Comparison of ENCODE assay signal across 9 cellular contexts in the genomic region with DNA sequence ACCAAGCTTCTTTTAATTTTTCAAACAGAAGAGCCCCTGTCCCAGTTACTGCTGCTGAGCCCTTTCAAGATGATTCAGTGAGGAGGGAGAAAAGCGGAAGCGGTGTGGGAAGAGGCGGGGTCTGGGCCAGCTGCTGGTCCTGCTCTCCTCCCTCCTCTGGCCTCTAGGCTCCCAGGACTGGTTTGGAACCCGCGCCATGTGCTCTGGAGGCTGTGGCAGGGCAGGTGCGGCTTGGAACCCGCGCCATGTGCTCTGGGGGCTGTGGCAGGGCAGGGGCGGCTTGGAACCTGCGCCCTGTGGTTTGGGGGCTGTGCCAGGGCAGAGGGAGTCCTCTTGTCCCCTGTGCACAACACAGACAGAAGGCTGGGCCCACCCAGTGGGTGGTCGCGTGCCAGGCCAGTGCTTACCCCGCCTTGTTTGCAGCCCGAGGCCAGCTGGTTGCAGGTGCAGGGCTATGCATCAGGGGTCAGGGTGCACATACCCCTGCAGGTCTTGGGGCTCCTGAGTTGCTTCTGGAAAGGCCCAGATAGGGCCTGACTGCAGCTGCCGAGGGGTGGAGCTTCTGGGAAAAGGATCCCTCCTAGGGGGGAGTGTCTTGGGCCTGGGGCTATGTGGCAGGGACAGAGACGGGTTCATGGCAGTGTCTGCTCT. TPM values are rescaled to one million over a fixed set of nuclear protein-coding genes. Genes with fewer than 3 reads are reported as not detected.
DNase-seq lines count a peak whose midpoint lies in the region; ATAC-seq and TF ChIP-seq lines count a peak whose summit lies in the region.
"Had no signal": no experiment of that assay in that cellular context is flagged by ENCODE, and none has a peak within 500 bp of the region (broad histone marks: within the 10 kb centered on the region; RNA-seq: fewer than 3 reads in every experiment).

No MANE protein-coding gene starts in this region.

- no peak overlapping the region for H3K4me3 ChIP-seq in SJCRH30
- H3K4me3 ChIP-seq in esophagus squamous epithelium = peak overlapping the region in 2 of 4 donors; percentile 11 to 28
- H3K4me3 ChIP-seq in breast epithelium = no peak overlapping the region

- TF ChIP-seq POLR2A in esophagus squamous epithelium (IDR thresholded peaks at IDR 0.05) = no peak
- no peak for TF ChIP-seq POLR2A in breast epithelium (IDR thresholded peaks at IDR 0.05)

- no peaks in the 10 kb centered on the region for H3K9me3 Mint-ChIP-seq in CD4-positive, alpha-beta T cell

- no peak for ATAC-seq in CD4-positive, alpha-beta T cell (ENCODE audit: poor library complexity)
- peak; percentile 57 for ATAC-seq in GM21529 (IDR thresholded peaks at IDR 0.05; ENCODE audit: unreplicated experiment)
- no peak for ATAC-seq in GM21528 (IDR thresholded peaks at IDR 0.05; ENCODE audit: low FRiP score, unreplicated experiment)

- H3K4me1 Mint-ChIP-seq in CD4-positive, alpha-beta T cell (ENCODE audit: low read depth) = peaks cover 25% of the 10 kb centered on the region

- TF ChIP-seq CTCF in CD4-positive, alpha-beta T cell (IDR thresholded peaks at IDR 0.05) = no peak
- TF ChIP-seq CTCF in esophagus squamous epithelium (IDR thresholded peaks at IDR 0.05) (no peak), breast epithelium (IDR thresholded peaks at IDR 0.05) (no peak)

- no peak overlapping the region for H3K27ac Mint-ChIP-seq in CD4-positive, alpha-beta T cell

- no peaks in the 10 kb centered on the region for H3K27me3 ChIP-seq in CD4-positive, alpha-beta T cell (ENCODE audit: control insufficient read depth, insufficient read depth, low read length)
- H3K27me3 ChIP-seq in SJCRH30 = no peaks in the 10 kb centered on the region
- peaks cover 0 to 2% (median 0%) of the 10 kb centered on the region in 4 donors for H3K27me3 ChIP-seq in esophagus squamous epithelium
- H3K27me3 ChIP-seq in breast epithelium = no peaks in the 10 kb centered on the region

- H3K4me1 ChIP-seq in SJCRH30 (peaks cover 5% of the 10 kb centered on the region), esophagus squamous epithelium (peaks cover 4 to 39% (median 20%) of the 10 kb centered on the region in 3 donors), breast epithelium (no peaks in the 10 kb centered on the region)

- H3K27ac ChIP-seq in CD4-positive, alpha-beta T cell (ENCODE audit: low read depth, low read length) = no peak overlapping the region
- H3K27ac ChIP-seq in SJCRH30 (peak overlapping the region; percentile 30; the same call in 1 of the 2 replicates), esophagus squamous epithelium (peak overlapping the region; percentile 54 to 75 (median 74)), breast epithelium (no peak overlapping the region)

- peak overlapping the region; percentile 73 for H3K4me3 Mint-ChIP-seq in CD4-positive, alpha-beta T cell

- POLR2A ChIA-PET in CD4-positive, alpha-beta T cell (lab: Charles Lee) = no interaction called here

- DNase-seq in CD4-positive, alpha-beta T cell = peak in 3 of 10 experiments; percentile 6 to 10 (median 7)
- peak; percentile 66 to 76 for DNase-seq in SJCRH30
- DNase-seq in esophagus squamous epithelium (lab: John Stamatoyannopoulos, UW) = no peak
- DNase-seq in breast epithelium (ENCODE audit: low spot score in 2 of 2) = no peak
- DNase-seq in DMS 273 (lab: John Stamatoyannopoulos, UW; ENCODE audit: unreplicated experiment) = no peak
- DNase-seq in NCI-H526 (lab: John Stamatoyannopoulos, UW) = no peak
- DNase-seq: NCI-H1092 had no signal

- 78% methylated on average over 3 of the region's 16 CpGs; no CpG with 5 or more reads in 1 of the 2 donors for WGBS in esophagus squamous epithelium, 2 donors

- H3K36me3 ChIP-seq in SJCRH30 = no peaks in the 10 kb centered on the region
- H3K36me3 ChIP-seq in esophagus squamous epithelium = no peaks in the 10 kb centered on the region
- H3K36me3 ChIP-seq in breast epithelium = no peaks in the 10 kb centered on the region

- CTCF ChIA-PET in CD4-positive, alpha-beta T cell (lab: Charles Lee) = no interaction called here

- H3K36me3 Mint-ChIP-seq in CD4-positive, alpha-beta T cell (ENCODE audit: low read depth) = no peaks in the 10 kb centered on the region

- no peaks in the 10 kb centered on the region for H3K27me3 Mint-ChIP-seq in CD4-positive, alpha-beta T cell

- H3K9me3 ChIP-seq in CD4-positive, alpha-beta T cell (ENCODE audit: control insufficient read depth, low read length) = no peaks in the 10 kb centered on the region
- H3K9me3 ChIP-seq in SJCRH30 (replicated peaks) = no peaks in the 10 kb centered on the region
- no peaks in the 10 kb centered on the region for H3K9me3 ChIP-seq in esophagus squamous epithelium
- no peaks in the 10 kb centered on the region for H3K9me3 ChIP-seq in breast epithelium

- intact Hi-C loops in CD4-positive, alpha-beta T cell (cut with DNase I, micrococcal nuclease) = no loop called here
- intact Hi-C loops in esophagus squamous epithelium (cut with DNase I) = loop anchor here (10.0 kb wide), 2 partner anchors 149 to 469 kb away; no protein-coding TSS in a partner anchor
- intact Hi-C loops in breast epithelium (cut with DNase I; ENCODE audit: low total_unique reads) = no loop called here

RNA-seq across cellular contexts. Expression of a gene that starts 12.2 kb away (rescaled TPM):
- total RNA-seq in CD4-positive, alpha-beta T cell = under 1 TPM in 1 of 2 experiments, not detected in 1; 0.80 TPM
- 0.46 TPM in 1 of 2 replicates, not detected in the other for total RNA-seq in SJCRH30 (2014; rRNA removed; shearing (Covaris generic))
- total RNA-seq in esophagus squamous epithelium (not detected), breast epithelium (1 to 10 TPM in 1 of 3 donors, not detected in 2; 1.3 TPM)

Comparison
In these comparisons a context has a peak if more than half of its experiments do, and no peak if none do; other contexts are left out.
1. DNase-seq: peak in SJCRH30 (2 of 2); none in esophagus squamous epithelium (single experiment), breast epithelium (0 of 2), DMS 273 (single experiment) and NCI-H526 (0 of 2).
2. H3K27ac ChIP-seq: peak in SJCRH30 (single experiment) and esophagus squamous epithelium (4 of 4); none in CD4-positive, alpha-beta T cell (single experiment) and breast epithelium (0 of 2).